8 cellular contexts compared by ENCODE assay signal in the genomic region with DNA sequence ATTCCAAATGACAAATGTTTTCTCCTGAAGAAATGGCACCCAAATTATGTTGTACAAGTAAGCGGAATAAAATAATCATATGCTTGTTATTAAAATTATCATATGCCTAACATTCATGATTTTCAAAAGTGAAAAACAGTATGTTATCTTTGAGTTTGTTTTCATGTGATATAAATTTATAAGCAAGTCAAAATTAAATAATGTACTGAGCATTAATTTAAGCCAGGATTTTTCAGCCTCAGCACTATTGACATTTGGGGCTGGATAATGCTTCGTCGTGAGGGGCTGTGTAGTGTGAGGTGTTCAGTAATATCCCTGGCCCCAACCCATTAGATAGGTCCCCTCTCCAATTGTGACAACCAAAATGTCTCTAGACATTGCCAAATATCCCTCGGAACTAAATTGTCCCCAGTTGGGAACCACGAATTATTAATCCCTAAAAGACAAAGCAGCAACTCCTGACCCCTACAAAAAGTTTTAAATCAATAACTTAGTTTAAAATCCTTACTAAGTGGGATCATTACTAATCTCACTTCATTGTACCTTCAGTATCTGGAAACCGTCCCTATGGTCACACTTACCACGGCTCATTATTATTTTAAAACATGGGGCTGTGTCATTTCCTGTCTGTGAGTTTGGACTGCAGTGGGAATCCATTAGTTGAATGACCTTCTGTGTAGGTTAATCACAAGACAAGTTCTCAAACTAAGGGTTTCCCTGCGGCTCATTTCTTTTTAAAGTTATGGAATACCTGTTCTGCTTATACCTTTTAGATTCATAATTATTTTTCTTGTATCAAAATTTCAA. TPM values are rescaled to one million over a fixed set of nuclear protein-coding genes. Genes with fewer than 3 reads are reported as not detected.
DNase-seq lines count a peak whose midpoint lies in the region; ATAC-seq lines count a peak whose summit lies in the region.

No MANE protein-coding gene starts in this region.

- DNase-seq in DMS79 (lab: John Stamatoyannopoulos, UW) (peak; percentile 8), MG63 (no peak), hepatic stellate cell (ENCODE audit: low spot score) (peak; percentile 41), T1000 (lab: John Stamatoyannopoulos, UW) (no peak)
- DNase-seq in activated CD4-positive, alpha-beta memory T cell treated with anti-CD3 and anti-CD28 coated beads, Interleukin-2, amount 10 ng/mL, durations not matched to agents 7 days and 5 days: no peak
- DNase-seq in stimulated activated naive CD8-positive, alpha-beta T cell treated with anti-CD3 and anti-CD28 coated beads, Interleukin-15, amount 100 ng/mL, for 72 hours: no peak

- ATAC-seq in GM21423 (IDR thresholded peaks at IDR 0.05; ENCODE audit: unreplicated experiment): peak; percentile 27
- ATAC-seq in stimulated activated naive CD8-positive, alpha-beta T cell treated with anti-CD3 and anti-CD28 coated beads, Interleukin-15, amount 100 ng/mL, for 72 hours: no peak
- no peak for ATAC-seq in HG02763 (IDR thresholded peaks at IDR 0.05; ENCODE audit: unreplicated experiment)

- peak overlapping the region; percentile 91 for H3K4me3 Mint-ChIP-seq in activated CD4-positive, alpha-beta memory T cell treated with anti-CD3 and anti-CD28 coated beads, Interleukin-2, amount 10 ng/mL, durations not matched to agents 7 days and 5 days
- peak overlapping the region; percentile 94 to 99 for H3K4me3 Mint-ChIP-seq in stimulated activated naive CD8-positive, alpha-beta T cell treated with anti-CD3 and anti-CD28 coated beads, Interleukin-15, amount 100 ng/mL, for 72 hours

- peaks cover 8% of the 10 kb centered on the region for H3K9me3 ChIP-seq in MG63

- no peaks in the 10 kb centered on the region for H3K9me3 Mint-ChIP-seq in activated CD4-positive, alpha-beta memory T cell treated with anti-CD3 and anti-CD28 coated beads, Interleukin-2, amount 10 ng/mL, durations not matched to agents 7 days and 5 days
- H3K9me3 Mint-ChIP-seq in stimulated activated naive CD8-positive, alpha-beta T cell treated with anti-CD3 and anti-CD28 coated beads, Interleukin-15, amount 100 ng/mL, for 72 hours: no peaks in the 10 kb centered on the region

- no peaks in the 10 kb centered on the region for H3K27me3 ChIP-seq in MG63

- no peaks in the 10 kb centered on the region for H3K27me3 Mint-ChIP-seq in activated CD4-positive, alpha-beta memory T cell treated with anti-CD3 and anti-CD28 coated beads, Interleukin-2, amount 10 ng/mL, durations not matched to agents 7 days and 5 days
- no peaks in the 10 kb centered on the region for H3K27me3 Mint-ChIP-seq in stimulated activated naive CD8-positive, alpha-beta T cell treated with anti-CD3 and anti-CD28 coated beads, Interleukin-15, amount 100 ng/mL, for 72 hours

- H3K4me3 ChIP-seq in MG63: peak overlapping the region; percentile 65

- H3K4me1 Mint-ChIP-seq in activated CD4-positive, alpha-beta memory T cell treated with anti-CD3 and anti-CD28 coated beads, Interleukin-2, amount 10 ng/mL, durations not matched to agents 7 days and 5 days: peaks cover 35% of the 10 kb centered on the region
- peaks cover 35% of the 10 kb centered on the region for H3K4me1 Mint-ChIP-seq in stimulated activated naive CD8-positive, alpha-beta T cell treated with anti-CD3 and anti-CD28 coated beads, Interleukin-15, amount 100 ng/mL, for 72 hours

- CTCF ChIA-PET in activated CD4-positive, alpha-beta memory T cell treated with anti-CD3 and anti-CD28 coated beads, Interleukin-2, amount 10 ng/mL, durations not matched to agents 7 days and 5 days (lab: Charles Lee): interaction anchor here (1.4 to 2.7 kb wide), 5 partner anchors 30 to 560 kb away, joined by 4 to 23 read pairs (median 11); a partner anchor contains a TSS

- peak overlapping the region; percentile 84 for H3K27ac Mint-ChIP-seq in activated CD4-positive, alpha-beta memory T cell treated with anti-CD3 and anti-CD28 coated beads, Interleukin-2, amount 10 ng/mL, durations not matched to agents 7 days and 5 days
- H3K27ac Mint-ChIP-seq in stimulated activated naive CD8-positive, alpha-beta T cell treated with anti-CD3 and anti-CD28 coated beads, Interleukin-15, amount 100 ng/mL, for 72 hours: peak overlapping the region; percentile 97 to 100

- POLR2A ChIA-PET in activated CD4-positive, alpha-beta memory T cell treated with anti-CD3 and anti-CD28 coated beads, Interleukin-2, amount 10 ng/mL, durations not matched to agents 7 days and 5 days (lab: Charles Lee): interaction anchor here (0.8 to 5.1 kb wide), 18 partner anchors 10 to 1677 kb away, joined by 3 to 104 read pairs (median 4); a partner anchor contains a TSS

- H3K36me3 Mint-ChIP-seq in activated CD4-positive, alpha-beta memory T cell treated with anti-CD3 and anti-CD28 coated beads, Interleukin-2, amount 10 ng/mL, durations not matched to agents 7 days and 5 days (ENCODE audit: low read depth): peaks cover 32% of the 10 kb centered on the region

- peaks cover 19% of the 10 kb centered on the region for H3K36me3 ChIP-seq in MG63

RNA-seq across cellular contexts. Expression of a gene that starts 1.3 kb away (rescaled TPM):
- total RNA-seq in MG63 (2014; rRNA removed; shearing (Covaris generic); ENCODE audit: low replicate concordance): 39.0 and 88.6 TPM in 2 replicates
- total RNA-seq in activated CD4-positive, alpha-beta memory T cell treated with anti-CD3 and anti-CD28 coated beads, Interleukin-2, amount 10 ng/mL, durations not matched to agents 7 days and 5 days: 100 to 1,000 TPM in 1 of 2 experiments, 10 to 100 TPM in 1; 96.4 to 110 TPM

RNA-seq across cellular contexts. Expression of a gene that starts 44.8 kb away (rescaled TPM):
- total RNA-seq in MG63 (2014; rRNA removed; shearing (Covaris generic); ENCODE audit: low replicate concordance): 175 and 176 TPM in 2 replicates
- 10 to 100 TPM; 37.0 to 38.8 TPM for total RNA-seq in activated CD4-positive, alpha-beta memory T cell treated with anti-CD3 and anti-CD28 coated beads, Interleukin-2, amount 10 ng/mL, durations not matched to agents 7 days and 5 days

Comparison
In these comparisons a context has a peak if more than half of its experiments do, and no peak if none do; other contexts are left out.
1. DNase-seq: peak in DMS79 (single experiment) and hepatic stellate cell (single experiment); none in MG63 (single experiment), activated CD4-positive, alpha-beta memory T cell treated with anti-CD3 and anti-CD28 coated beads, Interleukin-2, amount 10 ng/mL, durations not matched to agents 7 days and 5 days (single experiment), stimulated activated naive CD8-positive, alpha-beta T cell treated with anti-CD3 and anti-CD28 coated beads, Interleukin-15, amount 100 ng/mL, for 72 hours (0 of 2) and T1000 (single experiment).